1 cellular context compared by ENCODE assay signal in the genomic region with DNA sequence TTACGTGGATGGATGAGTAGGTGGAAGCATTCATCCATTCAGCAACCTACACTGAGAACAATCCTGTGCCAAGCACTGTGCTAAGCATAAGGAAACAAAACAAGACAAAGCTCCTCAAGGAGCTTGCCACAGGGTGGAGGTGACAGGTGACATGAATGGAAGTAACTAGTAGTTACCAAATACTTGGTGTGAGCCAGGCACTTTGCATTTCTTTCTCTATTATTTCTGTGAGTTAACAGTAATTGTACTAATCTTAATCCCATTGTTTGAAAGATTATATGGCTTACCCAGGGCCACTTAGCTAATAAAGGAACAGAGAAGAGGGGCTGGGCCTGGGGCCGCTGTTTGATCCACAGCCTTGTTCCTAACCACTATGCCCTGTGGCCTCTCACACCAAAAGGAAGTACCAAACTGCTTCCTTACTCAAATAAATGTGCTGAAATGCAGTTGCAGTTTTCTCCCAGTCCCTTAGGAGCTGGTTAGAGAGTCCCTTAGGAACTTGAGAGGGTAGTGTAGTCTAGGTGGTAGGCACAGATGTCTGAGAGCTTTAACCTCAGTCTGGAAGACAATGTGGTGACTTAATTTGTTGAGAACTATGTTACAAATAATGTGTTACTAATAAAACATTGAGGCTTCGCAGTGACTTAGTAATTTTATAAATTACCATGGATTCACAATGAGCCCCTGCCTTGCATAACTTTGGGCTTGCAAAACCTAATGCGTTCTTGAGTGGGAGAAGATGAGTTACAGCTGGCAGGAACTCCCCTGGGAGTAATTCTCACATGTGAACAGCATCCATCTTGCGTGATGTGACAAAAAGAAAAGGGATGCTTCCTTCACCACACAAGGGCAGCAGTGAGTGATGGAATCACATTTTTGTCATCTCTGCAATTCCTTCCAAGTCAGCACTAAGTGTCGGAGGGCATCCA.
TF ChIP-seq lines count a peak whose summit lies in the region.

No MANE protein-coding gene starts in this region.

TF ChIP-seq in SK-N-SH, 30 proteins besides CTCF, POLR2A, EP300 and RAD21:
- TF ChIP-seq SIN3A (IDR thresholded peaks at IDR 0.05; ENCODE audit: borderline replicate concordance, low read depth, low read length) (no peak), FOSL2 (IDR thresholded peaks at IDR 0.05; ENCODE audit: borderline replicate concordance, low read depth) (no peak), RCOR1 (IDR thresholded peaks at IDR 0.05; ENCODE audit: low read length) (no peak)
